9 cellular contexts compared by ENCODE assay signal in the genomic region with DNA sequence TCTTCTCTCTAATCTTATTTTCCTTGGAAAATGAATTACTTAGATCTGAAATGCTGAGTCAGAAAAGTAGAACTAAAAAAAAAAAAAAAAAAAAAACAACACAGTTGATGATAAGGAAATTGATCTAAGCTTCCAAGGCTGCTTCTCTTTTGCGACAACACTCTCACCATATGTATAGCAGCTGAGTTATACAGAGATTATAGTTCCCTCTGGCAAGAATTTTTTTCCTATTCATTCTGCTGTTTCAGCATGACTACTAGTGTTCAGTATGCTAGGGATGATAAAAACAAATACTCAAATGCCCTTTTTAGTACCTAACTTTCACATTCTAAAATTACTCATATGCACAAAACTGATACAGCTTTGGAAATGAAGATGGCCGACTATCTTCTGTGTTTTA.
DNase-seq lines count a peak whose midpoint lies in the region; ATAC-seq, FAIRE-seq and TF ChIP-seq lines count a peak whose summit lies in the region.
"Had no signal": no experiment of that assay in that cellular context is flagged by ENCODE, and none has a peak within 500 bp of the region (broad histone marks: within the 10 kb centered on the region; RNA-seq: fewer than 3 reads in every experiment).

No MANE protein-coding gene starts in this region.

- in situ Hi-C loops in GM13977 (cut with MboI; ENCODE audit: low pct_unique_long_range_greater_than_20kb, low sequenced_read_pairs, unreplicated experiment), result loop anchor here (10.0 to 25.0 kb wide), 3 partner anchors 270 to 757 kb away; a partner anchor contains a TSS

- FAIRE-seq in H54 (lab: Jason Lieb, UNC), result peak; percentile 58

- TF ChIP-seq POLR2A in H54 (IDR thresholded peaks at IDR 0.05; ENCODE audit: low read depth, low read length), result no peak

- peak overlapping the region; percentile 65 for H3K27ac Mint-ChIP-seq in activated naive CD8-positive, alpha-beta T cell treated with anti-CD3 and anti-CD28 coated beads, Interleukin-2, amount 10 ng/mL, durations not matched to agents 7 days and 5 days

- H3K4me3 Mint-ChIP-seq in activated naive CD8-positive, alpha-beta T cell treated with anti-CD3 and anti-CD28 coated beads, Interleukin-2, amount 10 ng/mL, durations not matched to agents 7 days and 5 days, result no peak overlapping the region

- POLR2A ChIA-PET in activated naive CD8-positive, alpha-beta T cell treated with anti-CD3 and anti-CD28 coated beads, Interleukin-2, amount 10 ng/mL, durations not matched to agents 7 days and 5 days (lab: Charles Lee), result interaction anchor here (0.7 to 1.6 kb wide), 5 partner anchors 33 to 267 kb away, joined by 3 to 6 read pairs (median 5); a partner anchor contains a TSS

- H3K4me1 Mint-ChIP-seq in activated naive CD8-positive, alpha-beta T cell treated with anti-CD3 and anti-CD28 coated beads, Interleukin-2, amount 10 ng/mL, durations not matched to agents 7 days and 5 days, result peaks cover 56% of the 10 kb centered on the region

- DNase-seq in GM13977 (ENCODE audit: low spot score) (peak; percentile 45), H54 (ENCODE audit: insufficient read length, low spot score) (no peak), omental fat pad (ENCODE audit: low spot score) (no peak), COR-L47 (lab: John Stamatoyannopoulos, UW) (no peak), mesenteric fat pad (ENCODE audit: low spot score) (no peak)
- DNase-seq in activated naive CD8-positive, alpha-beta T cell treated with anti-CD3 and anti-CD28 coated beads, Interleukin-2, amount 10 ng/mL, durations not matched to agents 7 days and 5 days, result no peak
- DNase-seq: NCI-H2081 treated with DMSO at 0.1 percent for 48 hours, substantia nigra had no signal

- H3K36me3 Mint-ChIP-seq in activated naive CD8-positive, alpha-beta T cell treated with anti-CD3 and anti-CD28 coated beads, Interleukin-2, amount 10 ng/mL, durations not matched to agents 7 days and 5 days, result peaks cover 77% of the 10 kb centered on the region

- TF ChIP-seq CTCF in GM13977 (IDR thresholded peaks at IDR 0.05; ENCODE audit: extremely low read depth, insufficient read depth, missing control alignments) (no peak), omental fat pad (IDR thresholded peaks at IDR 0.05) (no peak)

- H3K9me3 Mint-ChIP-seq in activated naive CD8-positive, alpha-beta T cell treated with anti-CD3 and anti-CD28 coated beads, Interleukin-2, amount 10 ng/mL, durations not matched to agents 7 days and 5 days, result peaks cover 4% of the 10 kb centered on the region

- H3K27me3 Mint-ChIP-seq in activated naive CD8-positive, alpha-beta T cell treated with anti-CD3 and anti-CD28 coated beads, Interleukin-2, amount 10 ng/mL, durations not matched to agents 7 days and 5 days, result no peaks in the 10 kb centered on the region

- no peak for ATAC-seq in activated naive CD8-positive, alpha-beta T cell treated with anti-CD3 and anti-CD28 coated beads, Interleukin-2, amount 10 ng/mL, durations not matched to agents 7 days and 5 days (ENCODE audit: low read depth)
- ATAC-seq in omental fat pad (ENCODE audit: low FRiP score) (peak; percentile 45), HG03108 (IDR thresholded peaks at IDR 0.05; ENCODE audit: unreplicated experiment) (no peak)
